7 cellular contexts compared by ENCODE assay signal in the genomic region with DNA sequence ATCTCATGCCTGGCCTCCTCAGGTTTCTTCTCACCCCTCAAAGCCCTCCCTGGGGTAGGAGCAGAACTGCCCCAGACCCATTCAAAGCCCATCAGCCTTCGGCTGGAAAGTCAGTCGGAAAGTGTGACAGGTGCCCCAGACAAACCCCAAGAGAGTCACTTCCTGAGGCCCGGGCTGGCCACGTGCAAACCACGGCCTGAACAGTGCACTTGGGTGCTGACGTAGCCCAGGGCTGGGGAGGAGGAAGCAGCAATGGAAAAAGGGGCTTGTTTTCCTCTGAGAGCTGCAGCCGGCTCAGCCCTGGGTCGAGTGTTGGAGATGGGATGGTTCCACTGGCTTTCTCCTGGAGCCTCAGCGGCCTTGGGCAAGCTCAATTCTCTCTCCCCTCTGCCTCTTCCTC. TPM values are rescaled to one million over a fixed set of nuclear protein-coding genes. Genes with fewer than 3 reads are reported as not detected.
DNase-seq lines count a peak whose midpoint lies in the region; TF ChIP-seq lines count a peak whose summit lies in the region.

No MANE protein-coding gene starts in this region.

- H3K27ac ChIP-seq in mesenchymal stem cell (ENCODE audit: low read length, poor library complexity, severe bottlenecking) (no peak overlapping the region), temporal lobe (ENCODE audit: low read depth, low read length) (peak overlapping the region; percentile 95), A673 (ENCODE audit: low read depth, low read length, poor library complexity, severe bottlenecking) (no peak overlapping the region)

- H3K27me3 Mint-ChIP-seq in Caco-2 (ENCODE audit: insufficient read depth, unreplicated experiment) = no peaks in the 10 kb centered on the region

- H3K9me3 ChIP-seq in mesenchymal stem cell (ENCODE audit: control insufficient read depth, low read length) = no peaks in the 10 kb centered on the region
- no peaks in the 10 kb centered on the region for H3K9me3 ChIP-seq in A673 (ENCODE audit: low read depth, low read length, poor library complexity, severe bottlenecking)
- H3K9me3 ChIP-seq in Caco-2 = no peaks in the 10 kb centered on the region

- H2AK5ac ChIP-seq in mesenchymal stem cell (ENCODE audit: low read length, severe bottlenecking) = no peak overlapping the region

- no peak overlapping the region for H3K9ac ChIP-seq in mesenchymal stem cell (ENCODE audit: low read length)

- H3K36me3 Mint-ChIP-seq in Caco-2 (ENCODE audit: insufficient read depth, unreplicated experiment) = peaks cover 6% of the 10 kb centered on the region

- 81% methylated on average over 9 of the region's 9 CpGs for WGBS in mesenchymal stem cell

- H3K4me3 ChIP-seq in mesenchymal stem cell (ENCODE audit: insufficient read depth in 1 of 2, low read depth in 1 of 2, low read length in 2 of 2) = no peak overlapping the region
- no peak overlapping the region for H3K4me3 ChIP-seq in A673 (ENCODE audit: low read depth, low read length, poor library complexity, severe bottlenecking)
- H3K4me3 ChIP-seq in Caco-2 (ENCODE audit: low read depth, low read length) = no peak overlapping the region

- H3K4me3 Mint-ChIP-seq in Caco-2 (ENCODE audit: unreplicated experiment) = no peak overlapping the region

- H2AFZ ChIP-seq in mesenchymal stem cell (ENCODE audit: low read depth, low read length) = no peak overlapping the region

- DNase-seq in MV-4-11 (lab: John Stamatoyannopoulos, UW) = peak; percentile 46
- DNase-seq in activated T-cell treated with anti-CD3 and anti-CD28 coated beads for 4 hours = peak; percentile 82
- DNase-seq in mesenchymal stem cell = peak; percentile 32
- DNase-seq in amniotic stem cell (lab: John Stamatoyannopoulos, UW) = no peak
- no peak for DNase-seq in A673 (ENCODE audit: low spot score)
- DNase-seq in Caco-2 = no peak

- no peak overlapping the region for H3K27ac Mint-ChIP-seq in Caco-2 (ENCODE audit: unreplicated experiment)

- intact Hi-C loops in A673 (cut with micrococcal nuclease; ENCODE audit: unreplicated experiment) (no loop called here), Caco-2 (cut with micrococcal nuclease; ENCODE audit: unreplicated experiment) (no loop called here)

- no peaks in the 10 kb centered on the region for H3K4me1 Mint-ChIP-seq in Caco-2 (ENCODE audit: low read depth, unreplicated experiment)

- H3K4ac ChIP-seq in mesenchymal stem cell (ENCODE audit: low read depth in 1 of 2, low read length in 2 of 2) = no peak overlapping the region

- no peak overlapping the region for H3K18ac ChIP-seq in mesenchymal stem cell (ENCODE audit: low read depth in 1 of 2, low read length in 2 of 2)

- peak overlapping the region; percentile 31 for H4K91ac ChIP-seq in mesenchymal stem cell (ENCODE audit: low read length)

- H3K36me3 ChIP-seq in mesenchymal stem cell (ENCODE audit: control insufficient read depth in 1 of 2, insufficient read depth in 2 of 2, low read depth in 1 of 2, low read length in 2 of 2) (no peaks in the 10 kb centered on the region), A673 (ENCODE audit: insufficient read depth, low read length, poor library complexity, severe bottlenecking) (no peaks in the 10 kb centered on the region), Caco-2 (ENCODE audit: control insufficient read depth, insufficient read depth, low read length) (no peaks in the 10 kb centered on the region)

- no TSS peak for BruUV-seq in A673 (replicated peaks; lab: Mats Ljungman, UMichigan)
- no TSS peak for BruUV-seq in Caco-2 (replicated peaks; lab: Mats Ljungman, UMichigan)

- POLR2A ChIA-PET in A673 (lab: Charles Lee; ENCODE audit: low non-redundant PET) = no interaction called here
- POLR2A ChIA-PET in Caco-2 (lab: Charles Lee) = interaction anchor here (1.3 kb wide), 1 partner anchor 9 kb away, joined by 3 read pairs; no protein-coding TSS in a partner anchor

- H3K27me3 ChIP-seq in mesenchymal stem cell (ENCODE audit: control insufficient read depth in 1 of 2, insufficient read depth in 1 of 2, low read length in 2 of 2) (peaks cover 14 to 19% of the 10 kb centered on the region in 2 experiments), A673 (replicated peaks; ENCODE audit: insufficient read depth, low read depth, low read length, poor library complexity) (no peaks in the 10 kb centered on the region), Caco-2 (replicated peaks; ENCODE audit: control insufficient read depth, insufficient read depth, low read length) (no peaks in the 10 kb centered on the region)

- H3K4me1 ChIP-seq in mesenchymal stem cell (ENCODE audit: control insufficient read depth, insufficient read depth, low read depth, low read length) (peaks cover 5% of the 10 kb centered on the region), A673 (ENCODE audit: insufficient read depth, low read length, poor library complexity, severe bottlenecking) (peaks cover 5% of the 10 kb centered on the region), Caco-2 (no peaks in the 10 kb centered on the region; the same call in 1 of the 2 replicates)

- H4K8ac ChIP-seq in mesenchymal stem cell (ENCODE audit: low read length) = no peak overlapping the region

- no peak overlapping the region for H3K14ac ChIP-seq in mesenchymal stem cell (ENCODE audit: low read length in 2 of 2)

- no peak overlapping the region for H3K4me2 ChIP-seq in mesenchymal stem cell (ENCODE audit: low read length, poor library complexity, severe bottlenecking)

- H2BK5ac ChIP-seq in mesenchymal stem cell (ENCODE audit: low read depth, low read length, poor library complexity, severe bottlenecking) = no peak overlapping the region

- TF ChIP-seq CTCF in A673 (conservative IDR thresholded peaks at IDR 0.05; ENCODE audit: low read depth, low read length) (no peak), Caco-2 (IDR thresholded peaks at IDR 0.05; ENCODE audit: insufficient read depth in 1 of 2, low read depth in 1 of 2, low read length in 1 of 2, severe bottlenecking in 1 of 2, unreplicated experiment in 1 of 2) (no peak)

- no peak overlapping the region for H2BK15ac ChIP-seq in mesenchymal stem cell (ENCODE audit: low read depth, poor library complexity, severe bottlenecking)

- no peaks in the 10 kb centered on the region for H3K79me1 ChIP-seq in mesenchymal stem cell (replicated peaks; ENCODE audit: low read length, poor library complexity, severe bottlenecking)

- CTCF ChIA-PET in A673 (lab: Charles Lee) = no interaction called here
- CTCF ChIA-PET in Caco-2 (lab: Charles Lee) = no interaction called here

- H3K9me3 Mint-ChIP-seq in Caco-2 (ENCODE audit: unreplicated experiment) = no peaks in the 10 kb centered on the region

- H2BK12ac ChIP-seq in mesenchymal stem cell (ENCODE audit: low read length in 2 of 2) = no peak overlapping the region

- no peak overlapping the region for H3K23ac ChIP-seq in mesenchymal stem cell (ENCODE audit: low read length in 2 of 2)

- no peak overlapping the region for H2BK120ac ChIP-seq in mesenchymal stem cell (ENCODE audit: low read depth, low read length)

RNA-seq across cellular contexts. Expression of a gene that starts 6.0 kb away (rescaled TPM):
- 459 TPM for polyA plus RNA-seq in mesenchymal stem cell (2013, experiment 1 of 2)
- 434 TPM for polyA plus RNA-seq in mesenchymal stem cell (2013, experiment 2 of 2)
- total RNA-seq in temporal lobe (3.2 TPM), A673 (2021) (64.8 and 98.2 TPM in 2 replicates), Caco-2 (2022) (83.7 and 84.0 TPM in 2 replicates)

RNA-seq across cellular contexts. Expression of a gene that starts 20.5 kb away (rescaled TPM):
- 9.4 TPM for polyA plus RNA-seq in mesenchymal stem cell (2013, experiment 1 of 2)
- polyA plus RNA-seq in mesenchymal stem cell (2013, experiment 2 of 2) = 9.3 TPM
- total RNA-seq in temporal lobe (73.5 TPM), A673 (2021) (8.4 and 14.6 TPM in 2 replicates), Caco-2 (2022) (3.8 and 4.5 TPM in 2 replicates)

Comparison
In these comparisons a context has a peak if more than half of its experiments do, and no peak if none do; other contexts are left out.
1. DNase-seq: peak in MV-4-11 (single experiment), activated T-cell treated with anti-CD3 and anti-CD28 coated beads for 4 hours (single experiment) and mesenchymal stem cell (single experiment); none in amniotic stem cell (single experiment), A673 (single experiment) and Caco-2 (0 of 2).
2. RNA of a gene that starts 6.0 kb away (total RNA-seq): 83.7 to 84.0 TPM in Caco-2 and 64.8 to 98.2 TPM in A673; 3.2 TPM in temporal lobe (single experiment); every median in the first group is over 10 times any median in the second.